In the genomic region with DNA sequence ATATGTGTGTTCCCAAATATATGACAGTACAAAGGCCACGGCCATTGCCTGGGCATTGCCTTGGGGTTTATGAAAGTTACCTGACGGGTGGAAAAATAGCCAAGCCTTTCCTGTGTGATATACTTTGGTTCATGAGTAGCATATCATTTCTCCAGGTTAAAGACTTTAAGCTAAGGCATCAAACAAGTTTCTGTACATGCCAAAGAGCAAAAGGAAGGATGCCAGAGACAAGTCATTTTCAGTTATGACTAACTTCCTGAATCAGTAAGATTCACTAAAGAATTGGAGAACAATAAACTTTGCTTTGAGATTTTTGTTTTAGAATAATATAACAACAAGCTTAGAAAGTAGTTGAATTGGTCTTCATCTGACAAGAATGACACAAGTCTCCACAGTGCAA, we compare ENCODE assay signal across 34 cellular contexts. TPM values are rescaled to one million over a fixed set of nuclear protein-coding genes. Genes with fewer than 3 reads are reported as not detected.
"Had no signal": no experiment of that assay in that cellular context is flagged by ENCODE, and none has a peak within 500 bp of the region (broad histone marks: within the 10 kb centered on the region; RNA-seq: fewer than 3 reads in every experiment).

No MANE protein-coding gene starts in this region.

- H3K4me2 ChIP-seq: hepatocyte had no signal

- FAIRE-seq: astrocyte, colon had no signal

- H2AFZ ChIP-seq: hepatocyte had no signal

- H3K4me3 ChIP-seq: esophagus muscularis mucosa, gastroesophageal sphincter, heart right ventricle, hepatocyte had no signal

- H3K27ac ChIP-seq: brain microvascular endothelial cell, esophagus muscularis mucosa, gastroesophageal sphincter, heart right ventricle, hepatocyte had no signal

- H3K36me3 ChIP-seq: brain microvascular endothelial cell, esophagus muscularis mucosa, gastroesophageal sphincter, heart right ventricle had no signal

- H3K4me1 ChIP-seq: esophagus muscularis mucosa, gastroesophageal sphincter, heart right ventricle had no signal

- H3K9me3 ChIP-seq: esophagus muscularis mucosa, gastroesophageal sphincter, heart right ventricle had no signal

- ATAC-seq: activated CD4-positive, alpha-beta T cell treated with anti-CD3 and anti-CD28 coated beads for 36 hours; activated CD8-positive, alpha-beta T cell treated with anti-CD3 and anti-CD28 coated beads for 36 hours; activated T-cell treated with anti-CD3 and anti-CD28 coated beads, Interleukin-2, amount 50 U/mL, for 4 hours; activated T-helper 17 cell treated with anti-CD3 and anti-CD28 coated beads, Interleukin-2, amount 50 U/mL, for 72 hours; gastroesophageal sphincter; heart right ventricle had no signal

- H3K27me3 ChIP-seq: brain microvascular endothelial cell, esophagus muscularis mucosa, gastroesophageal sphincter, heart right ventricle had no signal

- DNase-seq: activated CD4-positive, alpha-beta T cell treated with anti-CD3 and anti-CD28 coated beads for 36 hours; activated CD4-positive, alpha-beta T cell treated with anti-CD3 and anti-CD28 coated beads, Interleukin-2, amount 10 ng/mL, durations not matched to agents 7 days and 5 days; activated CD4-positive, alpha-beta T cell treated with anti-CD3 and anti-CD28 coated beads, Interleukin-2, amount 50 U/mL, for 48 hours; activated CD4-positive, CD25-positive, alpha-beta regulatory T cell; activated CD4-positive, CD25-positive, alpha-beta regulatory T cell treated with anti-CD3 and anti-CD28 coated beads, Interleukin-2, amount 50 U/mL, for 72 hours; activated CD8-positive, alpha-beta memory T cell treated with anti-CD3 and anti-CD28 coated beads for 24 hours; activated CD8-positive, alpha-beta T cell treated with anti-CD3 and anti-CD28 coated beads for 36 hours; activated effector memory CD4-positive, alpha-beta T cell treated with Interleukin-2 at 50 U/mL for 16 hours; activated gamma-delta T cell treated with Interleukin-2 at 50 U/mL for 16 hours; activated naive CD4-positive, alpha-beta T cell treated with anti-CD3 and anti-CD28 coated beads, Interleukin-2, amount 50 U/mL, for 16 hours; activated naive CD4-positive, alpha-beta T cell treated with Interleukin-2 at 50 U/mL for 16 hours; activated T-cell treated with anti-CD3 and anti-CD28 coated beads, Interleukin-2, amount 50 U/mL, for 4 hours; amniotic stem cell; anterior cingulate cortex; brain microvascular endothelial cell; cortex of kidney; effector memory CD4-positive, alpha-beta T cell; endodermal cell; erythroblast; foreskin melanocyte; heart right ventricle had no signal

- H3K79me2 ChIP-seq: hepatocyte had no signal

RNA-seq across cellular contexts. Expression of a gene that starts 17.1 kb away (rescaled TPM):
- total RNA-seq: activated CD4-positive, alpha-beta T cell treated with anti-CD3 and anti-CD28 coated beads for 36 hours; activated CD4-positive, alpha-beta T cell treated with anti-CD3 and anti-CD28 coated beads, Interleukin-2, amount 10 ng/mL, durations not matched to agents 7 days and 5 days; activated CD8-positive, alpha-beta T cell treated with anti-CD3 and anti-CD28 coated beads for 36 hours; activated T-cell treated with anti-CD3 and anti-CD28 coated beads, Interleukin-2, amount 50 U/mL, for 4 hours; chondrocyte; dermis microvascular lymphatic vessel endothelial cell; endodermal cell; esophagus muscularis mucosa; fibroblast of lung; fibroblast of villous mesenchyme; gastroesophageal sphincter; glomerular endothelial cell; T-helper 1 cell treated with Interleukin-12 subunit alpha and Interleukin-12 subunit beta and Interleukin-4 antibody, amounts not matched to agents 30 ng/mL and 1 ng/mL, for 36 hours had no signal
- polyA plus RNA-seq: adipose tissue, fibroblast of lung, hepatocyte had no signal
